In the genomic region with DNA sequence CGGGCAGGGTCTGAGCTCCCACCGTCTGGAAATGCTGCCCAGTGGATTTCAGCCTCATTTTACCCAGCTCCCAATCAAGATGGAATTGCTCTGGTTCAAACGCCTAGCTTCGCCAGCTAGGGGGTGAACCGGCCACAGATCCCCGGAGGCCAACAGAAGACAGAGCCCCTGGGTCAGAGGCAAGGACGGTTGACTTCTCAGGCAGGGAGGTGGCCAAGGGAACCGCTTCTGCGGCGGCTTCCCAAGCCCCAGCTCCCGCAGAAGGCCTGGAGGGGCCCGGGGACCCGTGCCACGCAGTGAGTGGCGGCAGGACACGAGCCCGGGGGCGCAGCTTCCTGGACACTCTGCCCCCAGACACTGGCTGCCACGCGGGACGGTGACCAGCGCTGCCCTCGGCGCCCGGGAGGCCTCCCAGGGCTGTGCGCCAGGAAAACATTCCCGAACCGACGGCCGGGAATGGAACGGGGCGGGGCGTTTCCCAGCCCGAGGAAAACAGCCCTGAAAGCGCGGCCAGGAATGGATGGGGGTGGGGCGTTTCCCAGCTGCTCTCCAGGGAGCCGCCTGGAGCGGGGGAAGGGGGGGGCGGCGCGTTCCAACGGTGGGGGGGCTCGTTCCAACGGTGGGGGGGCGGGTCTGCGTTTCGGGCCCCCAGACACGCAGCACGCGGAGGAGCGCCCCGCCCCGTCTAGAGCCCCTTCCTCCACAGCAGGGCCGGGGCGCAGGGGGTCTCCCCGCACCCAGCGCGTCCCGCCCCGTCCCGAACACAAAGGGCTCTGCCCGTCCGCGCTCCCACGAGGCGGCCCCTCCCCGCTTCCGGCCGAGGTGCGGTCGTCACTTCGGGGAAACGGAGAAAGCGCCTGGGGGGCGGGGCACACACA, we compare ENCODE assay signal across 1 cellular context.
TF ChIP-seq lines count a peak whose summit lies in the region.

No MANE protein-coding gene starts in this region.

TF ChIP-seq in K562, 482 proteins besides CTCF, POLR2A, EP300 and RAD21 (continued from another document and continues in another):
- TF ChIP-seq ZNF23 (CRISPR knock-in tag; IDR thresholded peaks at IDR 0.05) (no peak), NFYB (IDR thresholded peaks at IDR 0.05; ENCODE audit: extremely low read depth, insufficient read length) (no peak), POLR2G (IDR thresholded peaks at IDR 0.05; ENCODE audit: low read depth, low read length) (peak; percentile 87), POLR2B (IDR thresholded peaks at IDR 0.05; ENCODE audit: low read depth, partially characterized antibody) (no peak), FOXA3 (CRISPR knock-in tag; conservative IDR thresholded peaks at IDR 0.05 in 1 of 2, IDR thresholded peaks at IDR 0.05 in 1 of 2) (no peak), ZNF318 (IDR thresholded peaks at IDR 0.05; ENCODE audit: borderline replicate concordance in 1 of 2, low read depth in 1 of 2) (no peak), ILK (tag; IDR thresholded peaks at IDR 0.05; ENCODE audit: borderline replicate concordance, low read depth) (no peak), PTRF (tag; IDR thresholded peaks at IDR 0.05) (peak; percentile 83), KAT8 (IDR thresholded peaks at IDR 0.05; ENCODE audit: low read depth) (no peak), HIVEP1 (CRISPR knock-in tag; IDR thresholded peaks at IDR 0.05) (peak; percentile 83; the same call in 1 of the 2 replicates), BRD9 (IDR thresholded peaks at IDR 0.05; ENCODE audit: low read depth, partially characterized antibody) (peak; percentile 80), FOXO4 (CRISPR knock-in tag; IDR thresholded peaks at IDR 0.05) (peak; percentile 61), ZFP36 (IDR thresholded peaks at IDR 0.05; ENCODE audit: low read depth, low read length, partially characterized antibody) (no peak), NFE2L1 (tag; IDR thresholded peaks at IDR 0.05; ENCODE audit: borderline replicate concordance, low read depth) (no peak), EGR1 (conservative IDR thresholded peaks at IDR 0.05) (0 out of 2 replicates have a peak, but pooled peaks have one; percentile 11), ZNF644 (tag; IDR thresholded peaks at IDR 0.05; ENCODE audit: low read depth) (peak; percentile 72; the same call in 1 of the 2 replicates), BACH1 (tag; IDR thresholded peaks at IDR 0.05) (peak; percentile 77; the same call in 1 of the 2 replicates), POLR2AphosphoS2 (IDR thresholded peaks at IDR 0.05; ENCODE audit: low read length) (no peak), TCF3 (CRISPR knock-in tag; IDR thresholded peaks at IDR 0.05) (peak; percentile 17; the same call in 1 of the 2 replicates), HMG20B (CRISPR knock-in tag; IDR thresholded peaks at IDR 0.05) (peak; percentile 54; the same call in 1 of the 2 replicates), FOXJ3 (CRISPR knock-in tag; IDR thresholded peaks at IDR 0.05) (no peak), NFXL1 (CRISPR knock-in tag; IDR thresholded peaks at IDR 0.05) (peak; percentile 79; the same call in 1 of the 2 replicates), GATAD2B (IDR thresholded peaks at IDR 0.05; ENCODE audit: borderline replicate concordance) (peak; percentile 67; the same call in 1 of the 2 replicates), MLLT1 (IDR thresholded peaks at IDR 0.05) (no peak), GTF3C2 (IDR thresholded peaks at IDR 0.05; ENCODE audit: borderline replicate concordance, extremely low read depth, insufficient read length) (no peak), ZNF41 (CRISPR knock-in tag; conservative IDR thresholded peaks at IDR 0.05) (peak; percentile 82), CBFA2T2 (conservative IDR thresholded peaks at IDR 0.05) (no peak), RAD51 (IDR thresholded peaks at IDR 0.05; ENCODE audit: borderline replicate concordance, low read depth) (0 out of 2 replicates have a peak, but pooled peaks have one; percentile 8), GTF2E2 (tag; IDR thresholded peaks at IDR 0.05) (no peak), RBM34 (IDR thresholded peaks at IDR 0.05; ENCODE audit: borderline replicate concordance, insufficient read depth, low read length) (no peak), SAFB2 (IDR thresholded peaks at IDR 0.05; ENCODE audit: borderline replicate concordance, low read depth, low read length, severe bottlenecking) (no peak), PHF21A (IDR thresholded peaks at IDR 0.05; ENCODE audit: borderline replicate concordance, low read depth) (no peak), CREB1 (IDR thresholded peaks at IDR 0.05) (no peak), CREB1 (CRISPR knock-in tag; IDR thresholded peaks at IDR 0.05) (0 out of 2 replicates have a peak, but pooled peaks have one; percentile 18), JUNB (CRISPR knock-in tag; conservative IDR thresholded peaks at IDR 0.05) (0 out of 2 replicates have a peak, but pooled peaks have one; percentile 10), ZKSCAN3 (CRISPR knock-in tag; IDR thresholded peaks at IDR 0.05) (no peak), RHOXF2B (CRISPR knock-in tag; conservative IDR thresholded peaks at IDR 0.05) (no peak), SMC3 (conservative IDR thresholded peaks at IDR 0.05; ENCODE audit: insufficient read depth, low read depth, low read length) (no peak)
- TF ChIP-seq, protein P1, sequence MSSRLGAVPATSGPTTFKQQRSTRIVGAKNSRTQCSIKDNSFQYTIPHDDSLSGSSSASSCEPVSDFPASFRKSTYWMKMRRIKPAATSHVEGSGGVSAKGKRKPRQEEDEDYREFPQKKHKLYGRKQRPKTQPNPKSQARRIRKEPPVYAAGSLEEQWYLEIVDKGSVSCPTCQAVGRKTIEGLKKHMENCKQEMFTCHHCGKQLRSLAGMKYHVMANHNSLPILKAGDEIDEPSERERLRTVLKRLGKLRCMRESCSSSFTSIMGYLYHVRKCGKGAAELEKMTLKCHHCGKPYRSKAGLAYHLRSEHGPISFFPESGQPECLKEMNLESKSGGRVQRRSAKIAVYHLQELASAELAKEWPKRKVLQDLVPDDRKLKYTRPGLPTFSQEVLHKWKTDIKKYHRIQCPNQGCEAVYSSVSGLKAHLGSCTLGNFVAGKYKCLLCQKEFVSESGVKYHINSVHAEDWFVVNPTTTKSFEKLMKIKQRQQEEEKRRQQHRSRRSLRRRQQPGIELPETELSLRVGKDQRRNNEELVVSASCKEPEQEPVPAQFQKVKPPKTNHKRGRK (tag; IDR thresholded peaks at IDR 0.05) = no peak
- TF ChIP-seq, protein P2, sequence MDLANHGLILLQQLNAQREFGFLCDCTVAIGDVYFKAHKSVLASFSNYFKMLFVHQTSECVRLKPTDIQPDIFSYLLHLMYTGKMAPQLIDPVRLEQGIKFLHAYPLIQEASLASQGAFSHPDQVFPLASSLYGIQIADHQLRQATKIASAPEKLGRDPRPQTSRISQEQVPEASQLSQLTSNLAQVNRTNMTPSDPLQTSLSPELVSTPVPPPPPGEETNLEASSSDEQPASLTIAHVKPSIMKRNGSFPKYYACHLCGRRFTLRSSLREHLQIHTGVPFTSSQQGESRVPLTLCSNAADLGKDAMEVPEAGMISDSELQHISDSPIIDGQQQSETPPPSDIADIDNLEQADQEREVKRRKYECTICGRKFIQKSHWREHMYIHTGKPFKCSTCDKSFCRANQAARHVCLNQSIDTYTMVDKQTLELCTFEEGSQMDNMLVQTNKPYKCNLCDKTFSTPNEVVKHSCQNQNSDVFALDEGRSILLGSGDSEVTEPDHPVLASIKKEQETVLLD (IDR thresholded peaks at IDR 0.05) = 0 out of 2 replicates have a peak, but pooled peaks have one; percentile 36
- TF ChIP-seq, protein P3, sequence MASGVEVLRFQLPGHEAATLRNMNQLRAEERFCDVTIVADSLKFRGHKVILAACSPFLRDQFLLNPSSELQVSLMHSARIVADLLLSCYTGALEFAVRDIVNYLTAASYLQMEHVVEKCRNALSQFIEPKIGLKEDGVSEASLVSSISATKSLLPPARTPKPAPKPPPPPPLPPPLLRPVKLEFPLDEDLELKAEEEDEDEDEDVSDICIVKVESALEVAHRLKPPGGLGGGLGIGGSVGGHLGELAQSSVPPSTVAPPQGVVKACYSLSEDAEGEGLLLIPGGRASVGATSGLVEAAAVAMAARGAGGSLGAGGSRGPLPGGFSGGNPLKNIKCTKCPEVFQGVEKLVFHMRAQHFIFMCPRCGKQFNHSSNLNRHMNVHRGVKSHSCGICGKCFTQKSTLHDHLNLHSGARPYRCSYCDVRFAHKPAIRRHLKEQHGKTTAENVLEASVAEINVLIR (CRISPR knock-in tag; IDR thresholded peaks at IDR 0.05) = peak; percentile 64
